8 cellular contexts compared by ENCODE assay signal in the genomic region with DNA sequence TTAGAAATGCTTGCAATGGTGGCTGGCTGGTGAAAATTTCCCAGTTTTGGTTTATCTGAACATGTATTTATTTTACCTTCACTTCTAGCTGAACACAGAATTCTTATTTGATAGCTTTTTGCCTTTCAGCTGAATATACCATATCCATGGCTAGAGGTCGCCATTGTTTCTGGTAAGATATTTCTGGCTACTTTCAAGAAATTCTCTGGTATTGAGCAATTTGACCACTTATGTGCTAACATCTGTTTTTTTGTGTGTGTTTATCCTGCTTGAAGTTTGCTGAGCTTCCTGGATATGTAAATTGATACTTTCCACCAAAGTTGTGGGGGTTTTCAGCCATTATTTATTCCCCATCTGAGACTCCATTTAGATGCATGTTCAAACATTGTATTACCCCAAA.
DNase-seq lines count a peak whose midpoint lies in the region; ATAC-seq and TF ChIP-seq lines count a peak whose summit lies in the region.

No MANE protein-coding gene starts in this region.

- no peaks in the 10 kb centered on the region for H3K9me3 Mint-ChIP-seq in activated CD4-positive, alpha-beta memory T cell treated with anti-CD3 and anti-CD28 coated beads, Interleukin-2, amount 10 ng/mL, durations not matched to agents 7 days and 5 days
- H3K9me3 Mint-ChIP-seq in activated CD4-positive, alpha-beta memory T cell treated with anti-CD3 and anti-CD28 coated beads for 36 hours: peaks cover 2% of the 10 kb centered on the region

- H2AFZ ChIP-seq in smooth muscle cell (ENCODE audit: low read depth): no peak overlapping the region

- H3K27me3 ChIP-seq in smooth muscle cell (ENCODE audit: low read depth): no peaks in the 10 kb centered on the region

- H3K27me3 Mint-ChIP-seq in activated CD4-positive, alpha-beta memory T cell treated with anti-CD3 and anti-CD28 coated beads, Interleukin-2, amount 10 ng/mL, durations not matched to agents 7 days and 5 days: no peaks in the 10 kb centered on the region
- no peaks in the 10 kb centered on the region for H3K27me3 Mint-ChIP-seq in activated CD4-positive, alpha-beta memory T cell treated with anti-CD3 and anti-CD28 coated beads for 36 hours

- peaks cover 10% of the 10 kb centered on the region for H3K36me3 Mint-ChIP-seq in activated CD4-positive, alpha-beta memory T cell treated with anti-CD3 and anti-CD28 coated beads, Interleukin-2, amount 10 ng/mL, durations not matched to agents 7 days and 5 days (ENCODE audit: low read depth)
- H3K36me3 Mint-ChIP-seq in activated CD4-positive, alpha-beta memory T cell treated with anti-CD3 and anti-CD28 coated beads for 36 hours: peaks cover 4% of the 10 kb centered on the region

- peak overlapping the region; percentile 69 for H3K27ac Mint-ChIP-seq in activated CD4-positive, alpha-beta memory T cell treated with anti-CD3 and anti-CD28 coated beads, Interleukin-2, amount 10 ng/mL, durations not matched to agents 7 days and 5 days
- H3K27ac Mint-ChIP-seq in activated CD4-positive, alpha-beta memory T cell treated with anti-CD3 and anti-CD28 coated beads for 36 hours: no peak overlapping the region

- TF ChIP-seq CTCF in LNCaP clone FGC (IDR thresholded peaks at IDR 0.05; ENCODE audit: control insufficient read depth, extremely low read depth, insufficient read depth): peak; percentile 32
- TF ChIP-seq CTCF in cardiac fibroblast (IDR thresholded peaks at IDR 0.05; ENCODE audit: low read depth, low read length): peak; percentile 44
- peak; percentile 14 for TF ChIP-seq CTCF in smooth muscle cell (IDR thresholded peaks at IDR 0.05; ENCODE audit: borderline replicate concordance, insufficient read depth, poor library complexity, severe bottlenecking)

- H3K4me2 ChIP-seq in smooth muscle cell: no peak overlapping the region

- ATAC-seq in HG03442 (IDR thresholded peaks at IDR 0.05; ENCODE audit: unreplicated experiment) (no peak), HG03280 (IDR thresholded peaks at IDR 0.05; ENCODE audit: unreplicated experiment) (no peak)

- no peak overlapping the region for H3K9ac ChIP-seq in smooth muscle cell (ENCODE audit: low read depth)

- no peak overlapping the region for H3K4me3 Mint-ChIP-seq in activated CD4-positive, alpha-beta memory T cell treated with anti-CD3 and anti-CD28 coated beads, Interleukin-2, amount 10 ng/mL, durations not matched to agents 7 days and 5 days
- H3K4me3 Mint-ChIP-seq in activated CD4-positive, alpha-beta memory T cell treated with anti-CD3 and anti-CD28 coated beads for 36 hours: no peak overlapping the region

- no peak overlapping the region for H3K27ac ChIP-seq in smooth muscle cell (ENCODE audit: low read depth)

- intact Hi-C loops in activated CD4-positive, alpha-beta memory T cell treated with anti-CD3 and anti-CD28 coated beads for 36 hours (cut with micrococcal nuclease): no loop called here

- no peak for DNase-seq in activated CD4-positive, alpha-beta memory T cell treated with anti-CD3 and anti-CD28 coated beads, Interleukin-2, amount 10 ng/mL, durations not matched to agents 7 days and 5 days
- DNase-seq in activated CD4-positive, alpha-beta memory T cell treated with anti-CD3 and anti-CD28 coated beads for 36 hours: no peak
- no peak for DNase-seq in LNCaP clone FGC (ENCODE audit: low read depth)
- peak; percentile 89 to 90 for DNase-seq in cardiac fibroblast (ENCODE audit: low read depth in 2 of 2)
- no peak for DNase-seq in smooth muscle cell (lab: John Stamatoyannopoulos, UW; ENCODE audit: unreplicated experiment)
- no peak for DNase-seq in COR-L47 (lab: John Stamatoyannopoulos, UW)

- peaks cover 70% of the 10 kb centered on the region for H3K4me1 Mint-ChIP-seq in activated CD4-positive, alpha-beta memory T cell treated with anti-CD3 and anti-CD28 coated beads, Interleukin-2, amount 10 ng/mL, durations not matched to agents 7 days and 5 days
- H3K4me1 Mint-ChIP-seq in activated CD4-positive, alpha-beta memory T cell treated with anti-CD3 and anti-CD28 coated beads for 36 hours (ENCODE audit: low read depth): peaks cover 63% of the 10 kb centered on the region

- H3K4me1 ChIP-seq in smooth muscle cell (ENCODE audit: low read depth): no peaks in the 10 kb centered on the region

- no peak overlapping the region for H3K4me3 ChIP-seq in LNCaP clone FGC (ENCODE audit: low read depth, low read length)
- H3K4me3 ChIP-seq in cardiac fibroblast (replicated peaks in 1 of 2; ENCODE audit: low read depth in 2 of 2, low read length in 2 of 2): no peak overlapping the region
- no peak overlapping the region for H3K4me3 ChIP-seq in smooth muscle cell

- H4K20me1 ChIP-seq in smooth muscle cell (ENCODE audit: low read depth): peaks cover 32% of the 10 kb centered on the region

- no peaks in the 10 kb centered on the region for H3F3A ChIP-seq in smooth muscle cell (ENCODE audit: low read depth)

- POLR2A ChIA-PET in activated CD4-positive, alpha-beta memory T cell treated with anti-CD3 and anti-CD28 coated beads, Interleukin-2, amount 10 ng/mL, durations not matched to agents 7 days and 5 days (lab: Charles Lee): no interaction called here
- POLR2A ChIA-PET in activated CD4-positive, alpha-beta memory T cell treated with anti-CD3 and anti-CD28 coated beads for 36 hours (lab: Charles Lee): no interaction called here

- WGBS in smooth muscle cell (ENCODE audit: low lambda C conversion rate): 67% methylated on average over 1 of the region's 1 CpG

- CTCF ChIA-PET in activated CD4-positive, alpha-beta memory T cell treated with anti-CD3 and anti-CD28 coated beads, Interleukin-2, amount 10 ng/mL, durations not matched to agents 7 days and 5 days (lab: Charles Lee): interaction anchor here (0.8 to 1.0 kb wide), 3 partner anchors 38 to 76 kb away, joined by 3 to 4 read pairs (median 4); a partner anchor contains a TSS
- CTCF ChIA-PET in activated CD4-positive, alpha-beta memory T cell treated with anti-CD3 and anti-CD28 coated beads for 36 hours (lab: Charles Lee): interaction anchor here (0.6 to 2.8 kb wide), 4 partner anchors 41 to 275 kb away, joined by 3 to 6 read pairs (median 4); no protein-coding TSS in a partner anchor

- no peaks in the 10 kb centered on the region for H3K9me3 ChIP-seq in smooth muscle cell (replicated peaks; ENCODE audit: low read depth)

- H3K79me2 ChIP-seq in smooth muscle cell (ENCODE audit: low read depth): peaks cover 74% of the 10 kb centered on the region

- H3K36me3 ChIP-seq in smooth muscle cell (ENCODE audit: low read depth): no peaks in the 10 kb centered on the region

Comparison
In these comparisons a context has a peak if more than half of its experiments do, and no peak if none do; other contexts are left out.
1. DNase-seq: peak in cardiac fibroblast (2 of 2); none in activated CD4-positive, alpha-beta memory T cell treated with anti-CD3 and anti-CD28 coated beads, Interleukin-2, amount 10 ng/mL, durations not matched to agents 7 days and 5 days (single experiment), activated CD4-positive, alpha-beta memory T cell treated with anti-CD3 and anti-CD28 coated beads for 36 hours (single experiment), LNCaP clone FGC (single experiment), smooth muscle cell (single experiment) and COR-L47 (single experiment).
2. Peak in every context shown above with its lines, with median percentiles within 50 percentile points of each other: CTCF ChIP-seq.